9 cellular contexts compared by ENCODE assay signal in the genomic region with DNA sequence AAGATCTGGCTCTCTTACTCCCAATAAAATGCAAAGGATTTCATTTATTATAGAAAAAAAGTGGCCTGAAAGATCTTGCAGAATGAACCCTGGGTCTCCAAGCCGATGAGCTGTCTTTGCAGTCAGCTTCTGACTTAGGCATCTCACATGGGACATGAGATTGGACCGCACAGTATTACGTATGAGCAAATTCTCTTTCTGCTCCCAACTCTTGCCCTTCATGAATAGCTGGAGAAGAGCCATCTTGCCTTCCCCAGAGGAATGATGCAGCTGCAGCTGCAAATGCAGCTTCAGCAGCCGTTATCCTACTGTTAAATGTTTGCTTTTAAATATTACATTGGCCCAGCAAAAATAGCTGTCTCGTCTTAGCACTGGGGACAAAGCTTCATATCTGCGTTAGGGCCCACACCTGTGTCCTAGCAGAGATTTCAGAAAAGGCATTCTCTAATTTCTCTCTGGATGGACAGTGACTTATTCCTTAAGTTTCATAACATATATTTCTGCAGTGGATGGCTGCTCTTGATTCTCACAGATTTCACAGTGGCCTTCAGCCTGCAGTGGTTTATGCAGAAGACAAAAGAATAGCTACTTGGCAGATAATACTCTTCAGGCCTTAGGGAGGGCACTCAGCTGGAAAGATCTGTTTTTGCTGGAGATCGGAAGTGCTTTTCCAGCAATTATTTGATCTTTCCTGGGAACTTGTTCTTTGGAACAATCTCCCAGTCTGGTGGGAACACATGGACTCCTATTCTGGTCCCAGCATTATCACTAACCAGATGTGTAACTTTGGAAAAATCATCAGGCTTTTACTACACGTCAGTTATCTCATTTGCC.
DNase-seq lines count a peak whose midpoint lies in the region; ATAC-seq and TF ChIP-seq lines count a peak whose summit lies in the region.
"Had no signal": no experiment of that assay in that cellular context is flagged by ENCODE, and none has a peak within 500 bp of the region (broad histone marks: within the 10 kb centered on the region; RNA-seq: fewer than 3 reads in every experiment).

No MANE protein-coding gene starts in this region.

- H3K4me1 Mint-ChIP-seq in central memory CD8-positive, alpha-beta T cell = peaks cover 99% of the 10 kb centered on the region
- H3K4me1 Mint-ChIP-seq in immature natural killer cell (peaks cover 99 to 100% of the 10 kb centered on the region in 2 donors), HFFc6 (ENCODE audit: low read depth) (peaks cover 8% of the 10 kb centered on the region)

- 100% methylated on average over 1 of the region's 8 CpGs; no CpG with 5 or more reads in 1 of the 2 experiments for WGBS in IMR-90 (ENCODE audit: extremely low coverage in 2 of 2, insufficient read length in 1 of 2), 2 experiments
- 80 to 90% (median 86%) methylated on average over 8 of the region's 8 CpGs for WGBS in spleen, 5 donors

- no peak overlapping the region for H3K4me2 ChIP-seq in IMR-90 (ENCODE audit: low read depth, low read length)

- H3K27ac ChIP-seq in IMR-90 (ENCODE audit: insufficient read depth, low read length) = no peak overlapping the region
- peak overlapping the region; percentile 61 for H3K27ac ChIP-seq in subcutaneous abdominal adipose tissue (ENCODE audit: low read depth, low read length)
- H3K27ac ChIP-seq in spleen = peak overlapping the region in 3 of 8 donors; percentile 13 to 24 (median 21)

- peak overlapping the region; percentile 89 for H3K27ac Mint-ChIP-seq in central memory CD8-positive, alpha-beta T cell (ENCODE audit: low read depth)
- H3K27ac Mint-ChIP-seq in immature natural killer cell = peak overlapping the region; percentile 91 to 100 (median 100)
- no peak overlapping the region for H3K27ac Mint-ChIP-seq in HFFc6

- H3K4me3 ChIP-seq in IMR-90 (ENCODE audit: insufficient read depth, low read depth, low read length) = no peak overlapping the region
- peak overlapping the region in 1 of 5 donors; percentile 29 for H3K4me3 ChIP-seq in subcutaneous abdominal adipose tissue (ENCODE audit: low read depth in 1 of 5, low read length in 5 of 5)
- H3K4me3 ChIP-seq in spleen = no peak overlapping the region

- no peaks in the 10 kb centered on the region for H4K20me1 ChIP-seq in IMR-90 (ENCODE audit: insufficient read depth, low read length)

- H4K5ac ChIP-seq in IMR-90 (ENCODE audit: low read depth, low read length) = no peak overlapping the region

- peaks cover 78% of the 10 kb centered on the region for H3K36me3 Mint-ChIP-seq in central memory CD8-positive, alpha-beta T cell (ENCODE audit: insufficient read depth)
- H3K36me3 Mint-ChIP-seq in immature natural killer cell = peaks cover 15 to 36% (median 29%) of the 10 kb centered on the region in 3 donors
- no peaks in the 10 kb centered on the region for H3K36me3 Mint-ChIP-seq in HFFc6 (ENCODE audit: low read depth)

- POLR2A ChIA-PET in IMR-90 (lab: Charles Lee; ENCODE audit: unreplicated experiment) (no interaction called here), HEK293T (lab: Yijun Ruan, JAX) (no interaction called here)

- peak; percentile 85 for ATAC-seq in IMR-90 (ENCODE audit: low read depth)
- ATAC-seq in central memory CD8-positive, alpha-beta T cell (replicated peaks; ENCODE audit: extremely low read depth, poor library complexity, severe bottlenecking) = no peak

- H3K27me3 ChIP-seq in IMR-90 (ENCODE audit: control insufficient read depth, insufficient read depth, low read length) = no peaks in the 10 kb centered on the region
- H3K27me3 ChIP-seq in subcutaneous abdominal adipose tissue (ENCODE audit: control insufficient read depth in 5 of 5, insufficient read depth in 4 of 5, low read length in 5 of 5) = no peaks in the 10 kb centered on the region
- no peaks in the 10 kb centered on the region for H3K27me3 ChIP-seq in spleen (replicated peaks in 1 of 7)

- TF ChIP-seq POLR2A in IMR-90 (IDR thresholded peaks at IDR 0.05; ENCODE audit: low read depth, low read length) (no peak), spleen (IDR thresholded peaks at IDR 0.05) (no peak)

- H2AK5ac ChIP-seq in IMR-90 (ENCODE audit: low read depth, low read length) = no peak overlapping the region

- H4K91ac ChIP-seq in IMR-90 (ENCODE audit: insufficient read depth, low read depth, low read length) = no peak overlapping the region

- in situ Hi-C loops in IMR-90 (cut with MboI; ENCODE audit: low sequenced_read_pairs) = no loop called here

- no peak overlapping the region for H4K8ac ChIP-seq in IMR-90 (ENCODE audit: low read depth in 2 of 2, low read length in 2 of 2)

- no peak overlapping the region for H2AK9ac ChIP-seq in IMR-90 (replicated peaks; ENCODE audit: low read depth, low read length, poor library complexity)

- no peak overlapping the region for H2AFZ ChIP-seq in IMR-90 (replicated peaks; ENCODE audit: low read length, poor library complexity)

- no peak overlapping the region for H3K9ac ChIP-seq in IMR-90 (ENCODE audit: low read depth, low read length)
- H3K9ac ChIP-seq in subcutaneous abdominal adipose tissue (ENCODE audit: low read length in 5 of 5) = no peak overlapping the region

- TF ChIP-seq RAD21 in IMR-90 (IDR thresholded peaks at IDR 0.05; ENCODE audit: low read length) = no peak

- dilution Hi-C loops in IMR-90 (cut with HindIII; ENCODE audit: low sequenced_read_pairs, unreplicated experiment) = no loop called here

- TF ChIP-seq CTCF in IMR-90 (conservative IDR thresholded peaks at IDR 0.05; ENCODE audit: low read depth, low read length) = no peak
- no peak for TF ChIP-seq CTCF in spleen (IDR thresholded peaks at IDR 0.05 in 8 of 11, conservative IDR thresholded peaks at IDR 0.05 in 3 of 11)
- no peak for TF ChIP-seq CTCF in HFFc6 (IDR thresholded peaks at IDR 0.05)

- no peak overlapping the region for H3K4me3 Mint-ChIP-seq in central memory CD8-positive, alpha-beta T cell
- H3K4me3 Mint-ChIP-seq in immature natural killer cell (peak overlapping the region in 4 of 5 donors; percentile 33 to 89 (median 72)), HFFc6 (no peak overlapping the region)

- H3K9me3 Mint-ChIP-seq in central memory CD8-positive, alpha-beta T cell = no peaks in the 10 kb centered on the region
- no peaks in the 10 kb centered on the region for H3K9me3 Mint-ChIP-seq in immature natural killer cell
- H3K9me3 Mint-ChIP-seq in HFFc6 = no peaks in the 10 kb centered on the region

- no peak overlapping the region for H2BK15ac ChIP-seq in IMR-90 (ENCODE audit: low read depth, low read length)

- no peak overlapping the region for H2BK120ac ChIP-seq in IMR-90 (ENCODE audit: low read depth, low read length)

- H2BK5ac ChIP-seq in IMR-90 (ENCODE audit: low read depth, low read length, poor library complexity, severe bottlenecking) = no peak overlapping the region

- BruUV-seq in IMR-90 (replicated peaks; lab: Mats Ljungman, UMichigan) = no TSS peak

- intact Hi-C loops in IMR-90 (cut with micrococcal nuclease) = no loop called here
- intact Hi-C loops in spleen (cut with DNase I; ENCODE audit: low total_unique reads) = no loop called here

- no peak overlapping the region for H3K56ac ChIP-seq in IMR-90 (ENCODE audit: extremely low read depth, insufficient read depth, low read length)

- peak; percentile 90 for DNase-seq in IMR-90
- DNase-seq in central memory CD8-positive, alpha-beta T cell (ENCODE audit: low spot score in 2 of 2) = no peak
- DNase-seq in immature natural killer cell = no peak
- DNase-seq in spleen = no peak
- DNase-seq in HFFc6 = no peak
- no peak for DNase-seq in HEK293T (ENCODE audit: extremely low spot score)
- DNase-seq: RPMI8226; stimulated activated CD4-positive, alpha-beta T cell treated with anti-CD3 and anti-CD28 coated beads, Interleukin-2, amount 100 ng/mL, for 24 hours had no signal

- H3K14ac ChIP-seq in IMR-90 (replicated peaks; ENCODE audit: low read depth, low read length) = no peak overlapping the region

- H3K9me3 ChIP-seq in IMR-90 (ENCODE audit: control insufficient read depth, insufficient read depth, low read length) = no peaks in the 10 kb centered on the region
- H3K9me3 ChIP-seq in subcutaneous abdominal adipose tissue (ENCODE audit: control insufficient read depth in 5 of 5, low read length in 5 of 5) = no peaks in the 10 kb centered on the region
- no peaks in the 10 kb centered on the region for H3K9me3 ChIP-seq in spleen

- no peak overlapping the region for H3K4ac ChIP-seq in IMR-90 (ENCODE audit: low read depth, low read length)

- H3K18ac ChIP-seq in IMR-90 (ENCODE audit: low read depth, low read length) = no peak overlapping the region

- no peak overlapping the region for H2BK20ac ChIP-seq in IMR-90 (ENCODE audit: low read depth, low read length)

- H3K79me1 ChIP-seq in IMR-90 (ENCODE audit: low read depth in 1 of 2, low read length in 2 of 2) = peaks cover 3 to 11% of the 10 kb centered on the region in 2 experiments; a peak in 3 of 4 replicates

- H3K4me1 ChIP-seq in IMR-90 (ENCODE audit: control insufficient read depth, insufficient read depth, low read length) (peaks cover 2% of the 10 kb centered on the region; the same call in 1 of the 2 replicates), subcutaneous abdominal adipose tissue (ENCODE audit: control insufficient read depth in 5 of 5, insufficient read depth in 5 of 5, low read length in 5 of 5) (peaks cover 22 to 60% (median 31%) of the 10 kb centered on the region in 5 donors), spleen (peaks cover 28 to 100% (median 80%) of the 10 kb centered on the region in 6 donors)

- peaks cover 6% of the 10 kb centered on the region; the same call in 1 of the 2 replicates for H3K9me1 ChIP-seq in IMR-90 (ENCODE audit: insufficient read depth, low read length)

- CTCF ChIA-PET in IMR-90 (lab: Yijun Ruan, JAX) (interaction anchor here (0.6 to 1.0 kb wide), 2 partner anchors 10 to 298 kb away, joined by 3 read pairs; no protein-coding TSS in a partner anchor), HEK293T (lab: Yijun Ruan, JAX) (no interaction called here)

- H3K36me3 ChIP-seq in IMR-90 (ENCODE audit: control insufficient read depth, insufficient read depth, low read length) = no peaks in the 10 kb centered on the region
- peaks cover 0 to 4% (median 0%) of the 10 kb centered on the region in 5 donors for H3K36me3 ChIP-seq in subcutaneous abdominal adipose tissue (ENCODE audit: control insufficient read depth in 5 of 5, insufficient read depth in 5 of 5, low read length in 5 of 5)
- peaks cover 0 to 27% (median 0%) of the 10 kb centered on the region in 6 donors for H3K36me3 ChIP-seq in spleen

- H3K23ac ChIP-seq in IMR-90 (ENCODE audit: low read depth, low read length) = no peak overlapping the region

- no peaks in the 10 kb centered on the region for H3K27me3 Mint-ChIP-seq in central memory CD8-positive, alpha-beta T cell
- H3K27me3 Mint-ChIP-seq in immature natural killer cell (ENCODE audit: low read depth in 3 of 3) (peaks cover 9 to 24% (median 15%) of the 10 kb centered on the region in 3 donors), HFFc6 (ENCODE audit: insufficient read depth) (no peaks in the 10 kb centered on the region; the same call in 1 of the 2 replicates)

TF ChIP-seq in HEK293T, 16 proteins besides CTCF, POLR2A, EP300 and RAD21:
- no peak for TF ChIP-seq CTBP1 (IDR thresholded peaks at IDR 0.05; ENCODE audit: borderline replicate concordance)
- no peak for TF ChIP-seq L3MBTL2 (conservative IDR thresholded peaks at IDR 0.05)
- no peak for TF ChIP-seq ELF4 (IDR thresholded peaks at IDR 0.05)
- TF ChIP-seq BHLHE40 (IDR thresholded peaks at IDR 0.05; ENCODE audit: borderline replicate concordance) = no peak
- no peak for TF ChIP-seq ZNF384 (IDR thresholded peaks at IDR 0.05)
- no peak for TF ChIP-seq FOXK2 (IDR thresholded peaks at IDR 0.05)
- TF ChIP-seq SP1 (IDR thresholded peaks at IDR 0.05) = no peak

Comparison
In these comparisons a context has a peak if more than half of its experiments do, and no peak if none do; other contexts are left out.
1. H3K4me3 Mint-ChIP-seq: peak in immature natural killer cell (4 of 5); none in central memory CD8-positive, alpha-beta T cell (single experiment) and HFFc6 (single experiment).